ENCODE assay signal across 17 cellular contexts in genomic region chr5:25091917-25092316, GRCh38.
DNase-seq lines count a peak whose midpoint lies in the region; ATAC-seq and TF ChIP-seq lines count a peak whose summit lies in the region.
"Had no signal": no experiment of that assay in that cellular context is flagged by ENCODE, and none has a peak within 500 bp of the region (broad histone marks: within the 10 kb centered on the region; RNA-seq: fewer than 3 reads in every experiment).

No MANE protein-coding gene starts in this region.

- intact Hi-C loops in PC-3 (cut with micrococcal nuclease) (no loop called here), upper lobe of right lung (cut with DNase I) (no loop called here), right cardiac atrium (cut with DNase I) (no loop called here)

- TF ChIP-seq CTCF in PC-3 (conservative IDR thresholded peaks at IDR 0.05; ENCODE audit: low read depth, low read length) (no peak), astrocyte of the cerebellum (IDR thresholded peaks at IDR 0.05; ENCODE audit: low read depth, low read length, missing control alignments) (no peak), upper lobe of right lung (IDR thresholded peaks at IDR 0.05) (no peak), BE2C (IDR thresholded peaks at IDR 0.05; ENCODE audit: low read depth, low read length) (no peak)

- H2AFZ ChIP-seq in PC-3 (ENCODE audit: low read length): no peak overlapping the region
- H2AFZ ChIP-seq: GM23338 had no signal

- DNase-seq in ELR (ENCODE audit: low read depth) (peak; percentile 0), PC-3 (peak; percentile 67), astrocyte of the cerebellum (ENCODE audit: low read depth) (peak; percentile 9), inferior parietal cortex (ENCODE audit: extremely low spot score) (peak; percentile 37), upper lobe of right lung (no peak), right cardiac atrium (no peak), BE2C (no peak)
- DNase-seq: DMS79 treated with DMSO at 0.1 percent for 48 hours, KBM-7, MV-4-11, NCI-H187, NCI-H2107, NCI-H2227 treated with DMSO at 0.1 percent for 48 hours, NCI-H510A treated with DMSO at 0.1 percent for 48 hours had no signal

- no peaks in the 10 kb centered on the region for H4K20me1 ChIP-seq in PC-3 (ENCODE audit: low read length)

- peak overlapping the region; percentile 2; the same call in 1 of the 2 replicates for H3K4me3 ChIP-seq in PC-3 (ENCODE audit: low read length)
- H3K4me3 ChIP-seq in astrocyte of the cerebellum (ENCODE audit: low read depth, low read length): no peak overlapping the region
- H3K4me3 ChIP-seq in upper lobe of right lung: no peak overlapping the region
- no peak overlapping the region for H3K4me3 ChIP-seq in right cardiac atrium (ENCODE audit: low read length)
- H3K4me3 ChIP-seq in BE2C (ENCODE audit: low read depth, low read length): no peak overlapping the region
- H3K4me3 ChIP-seq: GM23338, SJSA1 had no signal

- no peaks in the 10 kb centered on the region for H3K9me3 ChIP-seq in PC-3 (ENCODE audit: low read length)
- no peaks in the 10 kb centered on the region for H3K9me3 ChIP-seq in upper lobe of right lung
- H3K9me3 ChIP-seq in right cardiac atrium (ENCODE audit: control insufficient read depth, low read length): peaks cover 2% of the 10 kb centered on the region
- H3K9me3 ChIP-seq in BE2C: no peaks in the 10 kb centered on the region
- H3K9me3 ChIP-seq: SJSA1 had no signal

- CTCF ChIA-PET in PC-3 (lab: Charles Lee): no interaction called here

- H3K27ac ChIP-seq in PC-3 (ENCODE audit: low read length) (no peak overlapping the region), upper lobe of right lung (no peak overlapping the region), right cardiac atrium (ENCODE audit: low read length) (no peak overlapping the region)
- H3K27ac ChIP-seq: C4-2B, SJSA1 had no signal

- H3K4me2 ChIP-seq in PC-3 (ENCODE audit: low read length): peak overlapping the region; percentile 78; the same call in 1 of the 2 replicates
- H3K4me2 ChIP-seq: GM23338 had no signal

- H3F3A ChIP-seq in PC-3 (ENCODE audit: low read length, unreplicated experiment): no peaks in the 10 kb centered on the region

- ATAC-seq in PC-3 (no peak), upper lobe of right lung (no peak), right cardiac atrium (no peak)
- ATAC-seq: GM23338 had no signal

- 58% methylated on average over 4 of the region's 4 CpGs for WGBS in right cardiac atrium

- POLR2A ChIA-PET in PC-3 (lab: Charles Lee; ENCODE audit: unreplicated experiment): no interaction called here

- H3K36me3 ChIP-seq in PC-3 (ENCODE audit: low read depth, low read length) (no peaks in the 10 kb centered on the region), upper lobe of right lung (no peaks in the 10 kb centered on the region), BE2C (no peaks in the 10 kb centered on the region)
- H3K36me3 ChIP-seq: SJSA1 had no signal

- in situ Hi-C loops in astrocyte of the cerebellum (cut with HindIII; ENCODE audit: low sequenced_read_pairs): no loop called here

- H3K4me1 ChIP-seq in PC-3 (ENCODE audit: insufficient read depth, low read length) (peaks cover 22% of the 10 kb centered on the region), upper lobe of right lung (no peaks in the 10 kb centered on the region), right cardiac atrium (ENCODE audit: control insufficient read depth, insufficient read depth, low read length) (no peaks in the 10 kb centered on the region), BE2C (no peaks in the 10 kb centered on the region; the same call in 1 of the 2 replicates)
- H3K4me1 ChIP-seq: SJSA1 had no signal

- no TSS peak for BruUV-seq in PC-3 (replicated peaks; lab: Mats Ljungman, UMichigan)

- no peak overlapping the region for H3K9ac ChIP-seq in PC-3 (ENCODE audit: low read length)

- no peaks in the 10 kb centered on the region for H3K9me2 ChIP-seq in PC-3 (replicated peaks; ENCODE audit: low read length)

- H3K27me3 ChIP-seq in PC-3 (ENCODE audit: low read length) (no peaks in the 10 kb centered on the region), upper lobe of right lung (no peaks in the 10 kb centered on the region), right cardiac atrium (ENCODE audit: control insufficient read depth, insufficient read depth) (no peaks in the 10 kb centered on the region), BE2C (no peaks in the 10 kb centered on the region)
- H3K27me3 ChIP-seq: SJSA1 had no signal

- no peaks in the 10 kb centered on the region for H3K79me2 ChIP-seq in PC-3 (ENCODE audit: low read length)

Comparison
In these comparisons a context has a peak if more than half of its experiments do, and no peak if none do; other contexts are left out.
1. DNase-seq: peak in ELR (single experiment), PC-3 (single experiment), astrocyte of the cerebellum (single experiment) and inferior parietal cortex (single experiment); none in upper lobe of right lung (single experiment), right cardiac atrium (0 of 3) and BE2C (single experiment).